In the genomic region with DNA sequence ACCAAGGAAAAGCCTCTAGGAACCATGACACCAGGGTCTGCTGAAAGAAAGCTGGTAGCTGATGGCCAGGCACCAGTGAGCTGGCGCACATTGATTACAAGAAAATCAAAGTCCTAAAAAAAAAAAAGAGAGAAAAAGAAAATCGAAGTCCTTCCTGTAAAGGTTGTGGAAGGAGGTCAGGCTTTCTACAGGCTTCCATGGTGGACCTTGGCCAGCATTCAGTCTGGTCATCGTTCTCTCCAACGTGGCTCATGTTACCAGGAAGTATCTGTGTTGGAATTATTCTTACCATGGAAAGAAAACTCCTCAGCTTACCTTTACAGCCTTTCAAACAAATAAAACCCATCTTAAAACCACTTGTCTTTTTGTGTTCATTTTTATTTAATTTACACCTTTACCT, we compare ENCODE assay signal across 1 cellular context.
A peak's percentile ranks its signal among the peaks of the same experiment; 100 is the strongest.
TF ChIP-seq lines count a peak whose summit lies in the region.

No MANE protein-coding gene starts in this region.

TF ChIP-seq in HepG2, 621 proteins besides CTCF, POLR2A, EP300 and RAD21 (continued from another document):
- TF ChIP-seq, protein P1, sequence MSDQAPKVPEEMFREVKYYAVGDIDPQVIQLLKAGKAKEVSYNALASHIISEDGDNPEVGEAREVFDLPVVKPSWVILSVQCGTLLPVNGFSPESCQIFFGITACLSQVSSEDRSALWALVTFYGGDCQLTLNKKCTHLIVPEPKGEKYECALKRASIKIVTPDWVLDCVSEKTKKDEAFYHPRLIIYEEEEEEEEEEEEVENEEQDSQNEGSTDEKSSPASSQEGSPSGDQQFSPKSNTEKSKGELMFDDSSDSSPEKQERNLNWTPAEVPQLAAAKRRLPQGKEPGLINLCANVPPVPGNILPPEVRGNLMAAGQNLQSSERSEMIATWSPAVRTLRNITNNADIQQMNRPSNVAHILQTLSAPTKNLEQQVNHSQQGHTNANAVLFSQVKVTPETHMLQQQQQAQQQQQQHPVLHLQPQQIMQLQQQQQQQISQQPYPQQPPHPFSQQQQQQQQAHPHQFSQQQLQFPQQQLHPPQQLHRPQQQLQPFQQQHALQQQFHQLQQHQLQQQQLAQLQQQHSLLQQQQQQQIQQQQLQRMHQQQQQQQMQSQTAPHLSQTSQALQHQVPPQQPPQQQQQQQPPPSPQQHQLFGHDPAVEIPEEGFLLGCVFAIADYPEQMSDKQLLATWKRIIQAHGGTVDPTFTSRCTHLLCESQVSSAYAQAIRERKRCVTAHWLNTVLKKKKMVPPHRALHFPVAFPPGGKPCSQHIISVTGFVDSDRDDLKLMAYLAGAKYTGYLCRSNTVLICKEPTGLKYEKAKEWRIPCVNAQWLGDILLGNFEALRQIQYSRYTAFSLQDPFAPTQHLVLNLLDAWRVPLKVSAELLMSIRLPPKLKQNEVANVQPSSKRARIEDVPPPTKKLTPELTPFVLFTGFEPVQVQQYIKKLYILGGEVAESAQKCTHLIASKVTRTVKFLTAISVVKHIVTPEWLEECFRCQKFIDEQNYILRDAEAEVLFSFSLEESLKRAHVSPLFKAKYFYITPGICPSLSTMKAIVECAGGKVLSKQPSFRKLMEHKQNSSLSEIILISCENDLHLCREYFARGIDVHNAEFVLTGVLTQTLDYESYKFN (CRISPR knock-in tag; conservative IDR thresholded peaks at IDR 0.05): peak; percentile 34; the same call in 1 of the 2 replicates
- TF ChIP-seq KAT7 (CRISPR knock-in tag; IDR thresholded peaks at IDR 0.05; ENCODE audit: borderline replicate concordance): no peak
- TF ChIP-seq, protein P2, sequence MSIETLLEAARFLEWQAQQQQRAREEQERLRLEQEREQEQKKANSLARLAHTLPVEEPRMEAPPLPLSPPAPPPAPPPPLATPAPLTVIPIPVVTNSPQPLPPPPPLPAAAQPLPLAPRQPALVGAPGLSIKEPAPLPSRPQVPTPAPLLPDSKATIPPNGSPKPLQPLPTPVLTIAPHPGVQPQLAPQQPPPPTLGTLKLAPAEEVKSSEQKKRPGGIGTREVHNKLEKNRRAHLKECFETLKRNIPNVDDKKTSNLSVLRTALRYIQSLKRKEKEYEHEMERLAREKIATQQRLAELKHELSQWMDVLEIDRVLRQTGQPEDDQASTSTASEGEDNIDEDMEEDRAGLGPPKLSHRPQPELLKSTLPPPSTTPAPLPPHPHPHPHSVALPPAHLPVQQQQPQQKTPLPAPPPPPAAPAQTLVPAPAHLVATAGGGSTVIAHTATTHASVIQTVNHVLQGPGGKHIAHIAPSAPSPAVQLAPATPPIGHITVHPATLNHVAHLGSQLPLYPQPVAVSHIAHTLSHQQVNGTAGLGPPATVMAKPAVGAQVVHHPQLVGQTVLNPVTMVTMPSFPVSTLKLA (IDR thresholded peaks at IDR 0.05): no peak
- TF ChIP-seq, protein P3, sequence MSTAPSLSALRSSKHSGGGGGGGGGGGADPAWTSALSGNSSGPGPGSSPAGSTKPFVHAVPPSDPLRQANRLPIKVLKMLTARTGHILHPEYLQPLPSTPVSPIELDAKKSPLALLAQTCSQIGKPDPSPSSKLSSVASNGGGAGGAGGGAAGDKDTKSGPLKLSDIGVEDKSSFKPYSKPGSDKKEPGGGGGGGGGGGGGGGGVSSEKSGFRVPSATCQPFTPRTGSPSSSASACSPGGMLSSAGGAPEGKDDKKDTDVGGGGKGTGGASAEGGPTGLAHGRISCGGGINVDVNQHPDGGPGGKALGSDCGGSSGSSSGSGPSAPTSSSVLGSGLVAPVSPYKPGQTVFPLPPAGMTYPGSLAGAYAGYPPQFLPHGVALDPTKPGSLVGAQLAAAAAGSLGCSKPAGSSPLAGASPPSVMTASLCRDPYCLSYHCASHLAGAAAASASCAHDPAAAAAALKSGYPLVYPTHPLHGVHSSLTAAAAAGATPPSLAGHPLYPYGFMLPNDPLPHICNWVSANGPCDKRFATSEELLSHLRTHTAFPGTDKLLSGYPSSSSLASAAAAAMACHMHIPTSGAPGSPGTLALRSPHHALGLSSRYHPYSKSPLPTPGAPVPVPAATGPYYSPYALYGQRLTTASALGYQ (CRISPR knock-in tag; IDR thresholded peaks at IDR 0.05): no peak
- TF ChIP-seq MZF1 (CRISPR knock-in tag; IDR thresholded peaks at IDR 0.05; ENCODE audit: borderline replicate concordance): no peak
- no peak for TF ChIP-seq REPIN1 (CRISPR knock-in tag; IDR thresholded peaks at IDR 0.05; ENCODE audit: borderline replicate concordance, low read depth)
- peak; percentile 60; the same call in 1 of the 2 replicates for TF ChIP-seq ELF3 (CRISPR knock-in tag; IDR thresholded peaks at IDR 0.05)
- TF ChIP-seq ERF (CRISPR knock-in tag; IDR thresholded peaks at IDR 0.05): no peak
- no peak for TF ChIP-seq SALL1 (CRISPR knock-in tag; IDR thresholded peaks at IDR 0.05)
- peak; percentile 41; the same call in 1 of the 2 replicates for TF ChIP-seq ZNF644 (CRISPR knock-in tag; IDR thresholded peaks at IDR 0.05; ENCODE audit: low read depth)
- TF ChIP-seq GTF2F1 (IDR thresholded peaks at IDR 0.05; ENCODE audit: low read length): no peak
- TF ChIP-seq, protein P4, sequence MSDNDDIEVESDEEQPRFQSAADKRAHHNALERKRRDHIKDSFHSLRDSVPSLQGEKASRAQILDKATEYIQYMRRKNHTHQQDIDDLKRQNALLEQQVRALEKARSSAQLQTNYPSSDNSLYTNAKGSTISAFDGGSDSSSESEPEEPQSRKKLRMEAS (IDR thresholded peaks at IDR 0.05): peak; percentile 24; the same call in 1 of the 2 replicates
- TF ChIP-seq EHMT2 (IDR thresholded peaks at IDR 0.05; ENCODE audit: borderline replicate concordance, low read depth, low read length): peak; percentile 59; the same call in 1 of the 2 replicates
- no peak for TF ChIP-seq ZNF780A (CRISPR knock-in tag; IDR thresholded peaks at IDR 0.05)
- TF ChIP-seq, protein P5, sequence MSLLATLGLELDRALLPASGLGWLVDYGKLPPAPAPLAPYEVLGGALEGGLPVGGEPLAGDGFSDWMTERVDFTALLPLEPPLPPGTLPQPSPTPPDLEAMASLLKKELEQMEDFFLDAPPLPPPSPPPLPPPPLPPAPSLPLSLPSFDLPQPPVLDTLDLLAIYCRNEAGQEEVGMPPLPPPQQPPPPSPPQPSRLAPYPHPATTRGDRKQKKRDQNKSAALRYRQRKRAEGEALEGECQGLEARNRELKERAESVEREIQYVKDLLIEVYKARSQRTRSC (CRISPR knock-in tag; IDR thresholded peaks at IDR 0.05; ENCODE audit: low read depth): no peak
- no peak for TF ChIP-seq U2AF1 (optimal IDR thresholded peaks at IDR 0.05; ENCODE audit: low read depth, low read length)
- no peak for TF ChIP-seq NAIF1 (CRISPR knock-in tag; IDR thresholded peaks at IDR 0.05; ENCODE audit: borderline replicate concordance)
- TF ChIP-seq, protein P6, sequence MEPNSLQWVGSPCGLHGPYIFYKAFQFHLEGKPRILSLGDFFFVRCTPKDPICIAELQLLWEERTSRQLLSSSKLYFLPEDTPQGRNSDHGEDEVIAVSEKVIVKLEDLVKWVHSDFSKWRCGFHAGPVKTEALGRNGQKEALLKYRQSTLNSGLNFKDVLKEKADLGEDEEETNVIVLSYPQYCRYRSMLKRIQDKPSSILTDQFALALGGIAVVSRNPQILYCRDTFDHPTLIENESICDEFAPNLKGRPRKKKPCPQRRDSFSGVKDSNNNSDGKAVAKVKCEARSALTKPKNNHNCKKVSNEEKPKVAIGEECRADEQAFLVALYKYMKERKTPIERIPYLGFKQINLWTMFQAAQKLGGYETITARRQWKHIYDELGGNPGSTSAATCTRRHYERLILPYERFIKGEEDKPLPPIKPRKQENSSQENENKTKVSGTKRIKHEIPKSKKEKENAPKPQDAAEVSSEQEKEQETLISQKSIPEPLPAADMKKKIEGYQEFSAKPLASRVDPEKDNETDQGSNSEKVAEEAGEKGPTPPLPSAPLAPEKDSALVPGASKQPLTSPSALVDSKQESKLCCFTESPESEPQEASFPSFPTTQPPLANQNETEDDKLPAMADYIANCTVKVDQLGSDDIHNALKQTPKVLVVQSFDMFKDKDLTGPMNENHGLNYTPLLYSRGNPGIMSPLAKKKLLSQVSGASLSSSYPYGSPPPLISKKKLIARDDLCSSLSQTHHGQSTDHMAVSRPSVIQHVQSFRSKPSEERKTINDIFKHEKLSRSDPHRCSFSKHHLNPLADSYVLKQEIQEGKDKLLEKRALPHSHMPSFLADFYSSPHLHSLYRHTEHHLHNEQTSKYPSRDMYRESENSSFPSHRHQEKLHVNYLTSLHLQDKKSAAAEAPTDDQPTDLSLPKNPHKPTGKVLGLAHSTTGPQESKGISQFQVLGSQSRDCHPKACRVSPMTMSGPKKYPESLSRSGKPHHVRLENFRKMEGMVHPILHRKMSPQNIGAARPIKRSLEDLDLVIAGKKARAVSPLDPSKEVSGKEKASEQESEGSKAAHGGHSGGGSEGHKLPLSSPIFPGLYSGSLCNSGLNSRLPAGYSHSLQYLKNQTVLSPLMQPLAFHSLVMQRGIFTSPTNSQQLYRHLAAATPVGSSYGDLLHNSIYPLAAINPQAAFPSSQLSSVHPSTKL (CRISPR knock-in tag; IDR thresholded peaks at IDR 0.05): 0 out of 2 replicates have a peak, but pooled peaks have one; percentile 27
- no peak for TF ChIP-seq NFYB (CRISPR knock-in tag; IDR thresholded peaks at IDR 0.05)
- TF ChIP-seq SIX1 (CRISPR knock-in tag; IDR thresholded peaks at IDR 0.05; ENCODE audit: borderline replicate concordance): peak; percentile 38; the same call in 1 of the 2 replicates
- no peak for TF ChIP-seq ATF1 (CRISPR knock-in tag; IDR thresholded peaks at IDR 0.05)
- no peak for TF ChIP-seq ISX (CRISPR knock-in tag; conservative IDR thresholded peaks at IDR 0.05)
